10 cellular contexts compared by ENCODE assay signal in genomic region chr9:37121881-37122280, GRCh38. TPM values are rescaled to one million over a fixed set of nuclear protein-coding genes. Genes with fewer than 3 reads are reported as not detected.
DNase-seq lines count a peak whose midpoint lies in the region; ATAC-seq and TF ChIP-seq lines count a peak whose summit lies in the region.
"Had no signal": no experiment of that assay in that cellular context is flagged by ENCODE, and none has a peak within 500 bp of the region (broad histone marks: within the 10 kb centered on the region; RNA-seq: fewer than 3 reads in every experiment).

No MANE protein-coding gene starts in this region.

- no peaks in the 10 kb centered on the region for H3K27me3 ChIP-seq in OCI-LY1 (ENCODE audit: insufficient read depth, low read length)
- H3K27me3 ChIP-seq: gastroesophageal sphincter had no signal

- TF ChIP-seq CTCF in OCI-LY1 (IDR thresholded peaks at IDR 0.05; ENCODE audit: low read length) = no peak
- TF ChIP-seq CTCF in coronary artery (IDR thresholded peaks at IDR 0.05) = no peak
- no peak for TF ChIP-seq CTCF in neural crest cell (conservative IDR thresholded peaks at IDR 0.05)

- peaks cover 5% of the 10 kb centered on the region for H3K9me3 Mint-ChIP-seq in neural crest cell

- DNase-seq in EH (ENCODE audit: low read depth) (peak; percentile 32), coronary artery (ENCODE audit: low spot score) (no peak), neural crest cell (ENCODE audit: low read depth, low spot score) (no peak), NCI-H524 (lab: John Stamatoyannopoulos, UW) (no peak), SIG-M5 (lab: John Stamatoyannopoulos, UW) (no peak)
- DNase-seq: NCI-H187 had no signal

- H3F3A ChIP-seq in OCI-LY1 (ENCODE audit: insufficient read depth, low read length) = no peaks in the 10 kb centered on the region

- ATAC-seq in HG02678 (IDR thresholded peaks at IDR 0.05; ENCODE audit: unreplicated experiment) (no peak), GM18867 (IDR thresholded peaks at IDR 0.05; ENCODE audit: unreplicated experiment) (no peak)
- ATAC-seq: gastroesophageal sphincter had no signal

- H3K9me3 ChIP-seq in OCI-LY1 (ENCODE audit: low read length) = no peaks in the 10 kb centered on the region
- H3K9me3 ChIP-seq: gastroesophageal sphincter had no signal

- H3K79me2 ChIP-seq in OCI-LY1 (ENCODE audit: insufficient read depth, low read length) = peaks cover 64% of the 10 kb centered on the region

- H3K27me3 Mint-ChIP-seq in neural crest cell (ENCODE audit: low read depth) = no peaks in the 10 kb centered on the region

- H3K4me3 Mint-ChIP-seq in neural crest cell = peak overlapping the region; percentile 95

- peaks cover 33% of the 10 kb centered on the region for H3K36me3 ChIP-seq in OCI-LY1 (ENCODE audit: insufficient read depth, low read length)

- H3K9me2 ChIP-seq in OCI-LY1 (ENCODE audit: low read depth, low read length) = no peaks in the 10 kb centered on the region

- peak overlapping the region; percentile 89 for H3K4me2 ChIP-seq in OCI-LY1 (ENCODE audit: low read length)

- peak overlapping the region; percentile 96 for H3K9ac ChIP-seq in OCI-LY1 (ENCODE audit: low read length)

- no peaks in the 10 kb centered on the region for H4K20me1 ChIP-seq in OCI-LY1 (ENCODE audit: insufficient read depth, low read length)

- peaks cover 2% of the 10 kb centered on the region for H3K36me3 Mint-ChIP-seq in neural crest cell (ENCODE audit: low read depth)

- H2AFZ ChIP-seq in OCI-LY1 (ENCODE audit: low read length) = no peak overlapping the region

- H3K4me3 ChIP-seq in OCI-LY1 (ENCODE audit: low read depth, low read length, poor library complexity, severe bottlenecking) = peak overlapping the region; percentile 94
- peak overlapping the region; percentile 86 for H3K4me3 ChIP-seq in coronary artery

- H3K4me1 ChIP-seq in OCI-LY1 (ENCODE audit: insufficient read depth, low read length, severe bottlenecking) = peaks cover 67% of the 10 kb centered on the region

- no peak overlapping the region for H3K27ac Mint-ChIP-seq in neural crest cell (ENCODE audit: unreplicated experiment)

- peaks cover 26% of the 10 kb centered on the region for H3K4me1 Mint-ChIP-seq in neural crest cell

- H3K27ac ChIP-seq in OCI-LY1 (ENCODE audit: low read depth, low read length, poor library complexity, severe bottlenecking) = peak overlapping the region; percentile 82
- H3K27ac ChIP-seq in coronary artery = no peak overlapping the region

RNA-seq across cellular contexts. Expression of gene ZCCHC7, which starts 1.5 kb away (rescaled TPM):
- 21.6 and 21.9 TPM in 2 replicates for total RNA-seq in neural crest cell
